In the genomic region with DNA sequence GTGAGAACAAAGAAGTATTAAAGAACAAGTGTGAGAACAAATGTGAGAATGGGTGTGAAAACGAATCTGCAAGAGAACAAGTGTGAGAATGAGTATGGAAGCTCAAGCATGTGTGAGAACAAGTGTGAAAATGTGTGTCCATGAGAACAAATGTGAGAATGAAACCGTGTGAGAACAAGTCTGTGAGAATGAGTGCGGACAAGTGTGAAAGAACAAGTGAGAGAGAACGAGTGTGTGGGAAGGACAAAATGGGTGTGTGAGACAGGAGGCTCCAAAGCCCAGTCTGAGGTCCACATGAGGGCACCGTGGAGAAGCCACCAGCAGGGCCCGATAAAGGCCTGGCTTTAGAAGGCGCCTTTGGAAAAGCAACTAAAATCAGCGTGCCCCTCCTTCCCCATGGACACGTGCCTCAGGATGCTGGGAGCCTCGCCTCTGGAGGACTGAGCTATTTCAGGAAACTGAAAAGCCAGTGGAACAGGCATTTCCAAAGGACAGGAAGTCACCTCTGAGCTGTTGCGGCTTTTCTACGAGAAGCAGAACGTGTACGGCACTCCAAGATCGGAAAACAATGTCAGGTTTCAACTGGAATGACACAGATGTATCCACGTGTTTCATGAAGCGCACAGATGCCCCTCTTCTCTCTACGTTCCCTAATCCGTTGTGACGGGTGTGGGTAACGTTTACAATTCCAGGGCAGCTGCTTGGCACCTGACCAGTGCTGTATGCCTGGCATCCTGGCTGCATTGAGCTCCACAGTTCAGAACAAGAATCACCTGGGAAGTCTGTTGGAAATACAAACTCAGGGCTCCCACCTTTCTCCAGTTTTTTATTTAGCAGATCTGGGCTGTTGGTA, we compare ENCODE assay signal across 8 cellular contexts. TPM values are rescaled to one million over a fixed set of nuclear protein-coding genes. Genes with fewer than 3 reads are reported as not detected.
DNase-seq lines count a peak whose midpoint lies in the region; ATAC-seq and TF ChIP-seq lines count a peak whose summit lies in the region.

No MANE protein-coding gene starts in this region.

- no peak for DNase-seq in GM10266 (ENCODE audit: extremely low spot score)
- DNase-seq in SHP77 treated with DMSO at 0.1 percent for 48 hours (lab: John Stamatoyannopoulos, UW) = peak; percentile 45
- DNase-seq in fibroblast of peridontal ligament (ENCODE audit: extremely low read depth) = peak; percentile 53
- DNase-seq in cerebellum (ENCODE audit: low spot score) = no peak
- DNase-seq in NCI-H2107 (lab: John Stamatoyannopoulos, UW) = no peak
- DNase-seq in ecto neural progenitor cell (ENCODE audit: low spot score) = no peak

- peak overlapping the region; percentile 31 for H3K27ac ChIP-seq in parathyroid adenoma

- H3K4me3 ChIP-seq in parathyroid adenoma (ENCODE audit: low read depth, low read length) = no peak overlapping the region

- ATAC-seq in HG03457 (IDR thresholded peaks at IDR 0.05; ENCODE audit: unreplicated experiment) = no peak

- H3K79me2 ChIP-seq in parathyroid adenoma = no peaks in the 10 kb centered on the region

- peaks cover 5% of the 10 kb centered on the region for H3K4me1 ChIP-seq in parathyroid adenoma

- peak; percentile 13 for TF ChIP-seq CTCF in GM10266 (IDR thresholded peaks at IDR 0.05; ENCODE audit: control insufficient read depth, insufficient read depth, low read depth, missing control alignments)
- TF ChIP-seq CTCF in parathyroid adenoma (IDR thresholded peaks at IDR 0.05) = no peak

- no peak overlapping the region for H3K4me2 ChIP-seq in parathyroid adenoma (ENCODE audit: low read length)

- no peaks in the 10 kb centered on the region for H3K27me3 ChIP-seq in parathyroid adenoma (ENCODE audit: control insufficient read depth, insufficient read depth, low read length)

- no peaks in the 10 kb centered on the region for H3K9me3 ChIP-seq in parathyroid adenoma (ENCODE audit: control insufficient read depth, low read length)

- H2AFZ ChIP-seq in parathyroid adenoma = no peak overlapping the region

- no peaks in the 10 kb centered on the region for H3K36me3 ChIP-seq in parathyroid adenoma (ENCODE audit: control insufficient read depth, insufficient read depth, low read length)

- H3K9ac ChIP-seq in parathyroid adenoma = no peak overlapping the region

RNA-seq across cellular contexts. Expression of gene ESYT2, which starts 46.4 kb away (rescaled TPM):
- total RNA-seq in cerebellum = 41.6 TPM

Comparison
In these comparisons a context has a peak if more than half of its experiments do, and no peak if none do; other contexts are left out.
1. DNase-seq: peak in SHP77 treated with DMSO at 0.1 percent for 48 hours (single experiment) and fibroblast of peridontal ligament (single experiment); none in GM10266 (single experiment), cerebellum (single experiment), NCI-H2107 (single experiment) and ecto neural progenitor cell (single experiment).